In genomic region chr10:43197834-43198681, GRCh38 we compare ENCODE assay signal across 8 cellular contexts. TPM values are rescaled to one million over a fixed set of nuclear protein-coding genes. Genes with fewer than 3 reads are reported as not detected.
DNase-seq lines count a peak whose midpoint lies in the region; ATAC-seq and TF ChIP-seq lines count a peak whose summit lies in the region.

No MANE protein-coding gene starts in this region.

- H2BK5ac ChIP-seq in mesendoderm (ENCODE audit: low read length) = no peak overlapping the region

- H3K36me3 Mint-ChIP-seq in activated T-helper 17 cell treated with anti-CD3 and anti-CD28 coated beads, Interleukin-2, amount 50 U/mL, for 72 hours (ENCODE audit: low read depth) = no peaks in the 10 kb centered on the region

- no peak overlapping the region for H2BK120ac ChIP-seq in mesendoderm (ENCODE audit: low read depth, low read length)

- H3K4me1 ChIP-seq in DND-41 (ENCODE audit: insufficient read depth, low read length) (no peaks in the 10 kb centered on the region), mesendoderm (ENCODE audit: control insufficient read depth, low read depth, low read length) (no peaks in the 10 kb centered on the region)

- H3K27me3 ChIP-seq in DND-41 (ENCODE audit: insufficient read depth, low read length, poor library complexity) (no peaks in the 10 kb centered on the region), mesendoderm (ENCODE audit: insufficient read depth, low read length, poor library complexity) (no peaks in the 10 kb centered on the region)

- no peak overlapping the region for H3K4ac ChIP-seq in mesendoderm (ENCODE audit: low read depth, low read length)

- H3K79me2 ChIP-seq in DND-41 (ENCODE audit: insufficient read depth, low read length) = no peaks in the 10 kb centered on the region
- no peaks in the 10 kb centered on the region for H3K79me2 ChIP-seq in mesendoderm (ENCODE audit: control insufficient read depth, insufficient read depth, low read length)

- no CpG with 5 or more reads among the region's 15 CpGs for WGBS in mesendoderm (ENCODE audit: extremely low coverage, insufficient coverage, low lambda C conversion rate)

- no peaks in the 10 kb centered on the region for H3K9me3 Mint-ChIP-seq in activated T-helper 17 cell treated with anti-CD3 and anti-CD28 coated beads, Interleukin-2, amount 50 U/mL, for 72 hours

- no peak overlapping the region for H3K56ac ChIP-seq in mesendoderm (ENCODE audit: low read length)

- peaks cover 5% of the 10 kb centered on the region for H3K79me1 ChIP-seq in mesendoderm (ENCODE audit: low read length)

- no peak overlapping the region for H3K4me3 Mint-ChIP-seq in activated T-helper 17 cell treated with anti-CD3 and anti-CD28 coated beads, Interleukin-2, amount 50 U/mL, for 72 hours

- H2AFZ ChIP-seq in DND-41 (ENCODE audit: low read depth, low read length) = no peak overlapping the region

- no peak overlapping the region for H4K5ac ChIP-seq in mesendoderm (ENCODE audit: low read length)

- H3K18ac ChIP-seq in mesendoderm (ENCODE audit: low read length) = no peak overlapping the region

- TF ChIP-seq CTCF in DND-41 (IDR thresholded peaks at IDR 0.05; ENCODE audit: borderline replicate concordance, extremely low read depth, low read length, poor library complexity, severe bottlenecking) = peak; percentile 61

- no peak overlapping the region for H3K27ac ChIP-seq in DND-41 (ENCODE audit: low read length)
- no peak overlapping the region for H3K27ac ChIP-seq in mesendoderm (ENCODE audit: low read depth, low read length)

- H3K9ac ChIP-seq in DND-41 (ENCODE audit: low read depth, low read length) (no peak overlapping the region), mesendoderm (ENCODE audit: low read length) (no peak overlapping the region)

- H3K23ac ChIP-seq in mesendoderm (ENCODE audit: low read length) = no peak overlapping the region

- 0 out of 2 replicates have a peak, but pooled peaks cover 4% of the 10 kb centered on the region for H4K20me1 ChIP-seq in DND-41 (ENCODE audit: insufficient read depth, low read length)

- DNase-seq in DND-41 = no peak
- peak; percentile 55 for DNase-seq in HT-29 (ENCODE audit: low spot score)
- DNase-seq in mesendoderm = peak; percentile 28

- no peak overlapping the region for H2AK5ac ChIP-seq in mesendoderm (ENCODE audit: low read length)

- H3K36me3 ChIP-seq in DND-41 (ENCODE audit: insufficient read depth, low read length) (no peaks in the 10 kb centered on the region), mesendoderm (ENCODE audit: control insufficient read depth, insufficient read depth, low read length) (peaks cover 3% of the 10 kb centered on the region)

- H2BK15ac ChIP-seq in mesendoderm (replicated peaks; ENCODE audit: low read depth) = no peak overlapping the region

- no peak; the same call in 2 of the 3 replicates for ATAC-seq in DND-41 (ENCODE audit: insufficient read depth, low read depth)
- ATAC-seq in activated T-helper 17 cell treated with anti-CD3 and anti-CD28 coated beads, Interleukin-2, amount 50 U/mL, for 72 hours (replicated peaks) = no peak
- ATAC-seq in HG02981 (IDR thresholded peaks at IDR 0.05; ENCODE audit: unreplicated experiment) = no peak
- ATAC-seq in GM18519 (IDR thresholded peaks at IDR 0.05; ENCODE audit: low FRiP score, unreplicated experiment) = no peak
- no peak for ATAC-seq in GM21717 (IDR thresholded peaks at IDR 0.05; ENCODE audit: unreplicated experiment)
- no peak for ATAC-seq in HG02852 (IDR thresholded peaks at IDR 0.05; ENCODE audit: unreplicated experiment)

- H3K4me3 ChIP-seq in DND-41 (ENCODE audit: low read depth in 1 of 2, low read length in 2 of 2) (no peak overlapping the region), mesendoderm (ENCODE audit: low read length) (no peak overlapping the region)

- H3K27me3 Mint-ChIP-seq in activated T-helper 17 cell treated with anti-CD3 and anti-CD28 coated beads, Interleukin-2, amount 50 U/mL, for 72 hours = no peaks in the 10 kb centered on the region

- no peaks in the 10 kb centered on the region for H3K9me3 ChIP-seq in DND-41 (ENCODE audit: insufficient read depth, low read length, severe bottlenecking)

- H3K27ac Mint-ChIP-seq in activated T-helper 17 cell treated with anti-CD3 and anti-CD28 coated beads, Interleukin-2, amount 50 U/mL, for 72 hours = peak overlapping the region; percentile 42

- no peak overlapping the region for H3K4me2 ChIP-seq in DND-41 (ENCODE audit: insufficient read depth, low read length)
- no peak overlapping the region for H3K4me2 ChIP-seq in mesendoderm (ENCODE audit: low read length)

- H3K4me1 Mint-ChIP-seq in activated T-helper 17 cell treated with anti-CD3 and anti-CD28 coated beads, Interleukin-2, amount 50 U/mL, for 72 hours = no peaks in the 10 kb centered on the region

- H4K8ac ChIP-seq in mesendoderm (ENCODE audit: low read depth, low read length) = no peak overlapping the region

RNA-seq across cellular contexts. Expression of gene CSGALNACT2, which starts 59.8 kb away (rescaled TPM):
- total RNA-seq in HT-29 (2014; rRNA removed; shearing (Covaris generic)) = 1.3 TPM in 2 replicates
- total RNA-seq in activated T-helper 17 cell treated with anti-CD3 and anti-CD28 coated beads, Interleukin-2, amount 50 U/mL, for 72 hours = 10 to 100 TPM; 31.6 to 36.3 TPM
- polyA plus RNA-seq in mesendoderm (2013, experiment 1 of 2) = 6.1 TPM
- 5.9 TPM for polyA plus RNA-seq in mesendoderm (2013, experiment 2 of 2)

Comparison
In these comparisons a context has a peak if more than half of its experiments do, and no peak if none do; other contexts are left out.
1. RNA of gene CSGALNACT2, which starts 59.8 kb away (total RNA-seq): 31.6 to 36.3 TPM in activated T-helper 17 cell treated with anti-CD3 and anti-CD28 coated beads, Interleukin-2, amount 50 U/mL, for 72 hours; 1.3 TPM in HT-29; every median in the first group is over 10 times any median in the second.